Comparison of ENCODE assay signal across 8 cellular contexts in the genomic region with DNA sequence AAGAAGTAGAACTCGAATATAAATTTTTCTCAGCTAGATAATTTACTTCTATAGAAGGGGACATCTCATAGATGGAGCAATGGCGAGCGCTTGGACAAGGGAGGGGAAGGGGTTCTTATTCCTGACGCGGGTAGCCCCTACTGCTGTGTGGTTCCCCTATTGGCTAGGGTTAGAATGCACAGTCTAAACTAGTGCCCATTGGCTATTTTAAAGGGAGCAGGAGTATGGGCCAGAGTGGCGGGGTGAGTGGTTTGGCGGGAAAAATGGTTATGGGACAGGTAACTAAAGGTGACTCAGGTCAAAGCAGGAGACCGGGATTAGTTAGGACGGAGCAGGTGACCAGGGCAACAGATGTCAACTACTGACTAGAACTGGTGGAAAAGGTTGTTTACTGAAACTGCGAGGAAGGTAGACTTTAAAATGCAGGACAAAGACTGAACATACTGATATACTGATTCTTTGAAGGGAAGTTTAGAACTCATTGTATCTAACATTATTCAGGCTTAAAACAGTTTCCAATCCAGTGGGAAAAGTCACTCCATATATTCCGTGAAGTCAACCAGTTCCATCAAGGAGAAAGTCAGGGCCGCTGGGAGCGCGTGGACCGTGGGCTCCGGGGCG. TPM values are rescaled to one million over a fixed set of nuclear protein-coding genes. Genes with fewer than 3 reads are reported as not detected.
DNase-seq lines count a peak whose midpoint lies in the region; ATAC-seq, FAIRE-seq and TF ChIP-seq lines count a peak whose summit lies in the region.

No MANE protein-coding gene starts in this region.

- WGBS in H1 (ENCODE audit: extremely low coverage in 1 of 2, insufficient coverage in 1 of 2, insufficient read length in 1 of 2, insufficient replicate concordance in 2 of 2, low coverage in 1 of 2, low lambda C conversion rate in 2 of 2, missing lambda C conversion rate in 1 of 2), 2 experiments = 15% methylated on average over 17 of the region's 17 CpGs; no CpG with 5 or more reads in 1 of the 2 experiments

- H3K9me3 Mint-ChIP-seq in naive thymus-derived CD4-positive, alpha-beta T cell = no peaks in the 10 kb centered on the region

- peaks cover 0 to 2% of the 10 kb centered on the region in 2 experiments for H4K20me1 ChIP-seq in H1 (replicated peaks in 1 of 2; ENCODE audit: control insufficient read depth in 1 of 2, insufficient read depth in 2 of 2, low read length in 2 of 2)

- H3K36me3 Mint-ChIP-seq in naive thymus-derived CD4-positive, alpha-beta T cell = peaks cover 0 to 1% (median 0%) of the 10 kb centered on the region in 5 donors

- no peaks in the 10 kb centered on the region for H3K79me1 ChIP-seq in H1 (ENCODE audit: low read depth, low read length)

- no peaks in the 10 kb centered on the region; a peak in 1 of 7 replicates for H3K4me1 ChIP-seq in H1 (replicated peaks in 1 of 4; ENCODE audit: control insufficient read depth in 3 of 4, insufficient read depth in 4 of 4, low read length in 3 of 4)
- peaks cover 4 to 5% of the 10 kb centered on the region in 2 donors for H3K4me1 ChIP-seq in naive thymus-derived CD4-positive, alpha-beta T cell (ENCODE audit: control insufficient read depth in 2 of 2, insufficient read depth in 2 of 2, low read length in 2 of 2)

- no peak for TF ChIP-seq EP300 in H1 (IDR thresholded peaks at IDR 0.05; ENCODE audit: borderline replicate concordance in 1 of 2, low read depth in 2 of 2, low read length in 2 of 2)

- H3K56ac ChIP-seq in H1 (replicated peaks; ENCODE audit: insufficient read length, low read depth, low read length) = peak overlapping the region; percentile 52

- H3K27ac Mint-ChIP-seq in naive thymus-derived CD4-positive, alpha-beta T cell = peak overlapping the region; percentile 81 to 96 (median 90)

- no peak overlapping the region for H2BK20ac ChIP-seq in H1 (ENCODE audit: low read length)

- CTCF ChIA-PET in H1 (lab: Charles Lee; ENCODE audit: partially characterized antibody) = interaction anchor here (1.1 kb wide), 1 partner anchor 81 kb away, joined by 4 read pairs; no protein-coding TSS in a partner anchor
- CTCF ChIA-PET in naive thymus-derived CD4-positive, alpha-beta T cell (lab: Charles Lee) = interaction anchor here (0.7 kb wide), 1 partner anchor 110 kb away, joined by 5 read pairs; no protein-coding TSS in a partner anchor

- 0 out of 2 replicates have a peak overlapping the region, but pooled peaks have one; percentile 14 for H2AFZ ChIP-seq in H1 (ENCODE audit: low read length)

- FAIRE-seq in H1 (lab: Jason Lieb, UNC) = no peak

- DNase-seq in HFF-Myc (ENCODE audit: extremely low read depth, low read depth) = no peak
- peak; percentile 50 for DNase-seq in SHP77 treated with DMSO at 0.1 percent for 48 hours (lab: John Stamatoyannopoulos, UW)
- DNase-seq in H1 (ENCODE audit: low read depth in 1 of 2, low spot score in 2 of 2) = peak in 1 of 2 experiments; percentile 33
- DNase-seq in naive thymus-derived CD4-positive, alpha-beta T cell = no peak
- DNase-seq in NCI-H1092 treated with DMSO at 0.1 percent for 48 hours (lab: John Stamatoyannopoulos, UW) = no peak
- DNase-seq in COR-L47 (lab: John Stamatoyannopoulos, UW) = no peak

- no peak overlapping the region for H3K23ac ChIP-seq in H1 (ENCODE audit: insufficient read length)

- no peak overlapping the region for H2BK120ac ChIP-seq in H1 (replicated peaks; ENCODE audit: low read depth, low read length)

- H3K27me3 Mint-ChIP-seq in naive thymus-derived CD4-positive, alpha-beta T cell = no peaks in the 10 kb centered on the region

- H3K4me3 ChIP-seq in HFF-Myc (replicated peaks; ENCODE audit: low read depth, low read length) (peak overlapping the region; percentile 80), H1 (ENCODE audit: extremely low read depth in 1 of 4, insufficient read depth in 2 of 4, low read depth in 3 of 4, low read length in 4 of 4) (peak overlapping the region; percentile 61 to 82 (median 76))
- H3K4me3 ChIP-seq in naive thymus-derived CD4-positive, alpha-beta T cell (ENCODE audit: low read length) = peak overlapping the region; percentile 98

- intact Hi-C loops in naive thymus-derived CD4-positive, alpha-beta T cell (cut with micrococcal nuclease) = loop anchor here (1.0 to 5.0 kb wide), 3 partner anchors 40 to 204 kb away; a partner anchor contains a TSS

- no peak overlapping the region for H2BK15ac ChIP-seq in H1 (ENCODE audit: low read length)

- TF ChIP-seq POLR2A in H1 (IDR thresholded peaks at IDR 0.05; ENCODE audit: control extremely low read depth in 1 of 2, low read depth in 2 of 2, low read length in 2 of 2) = no peak

- H3K27ac ChIP-seq in C4-2B (peak overlapping the region; percentile 96), H1 (ENCODE audit: low read depth, low read length) (peak overlapping the region; percentile 85)
- H3K27ac ChIP-seq in naive thymus-derived CD4-positive, alpha-beta T cell (ENCODE audit: low read depth, low read length) = peak overlapping the region; percentile 85

- H3K4me3 Mint-ChIP-seq in naive thymus-derived CD4-positive, alpha-beta T cell = peak overlapping the region; percentile 82 to 94 (median 89)

- no peak for TF ChIP-seq CTCF in C4-2B (conservative IDR thresholded peaks at IDR 0.05)
- no peak for TF ChIP-seq CTCF in HFF-Myc (IDR thresholded peaks at IDR 0.05; ENCODE audit: low read depth, low read length, missing control alignments)
- TF ChIP-seq CTCF in H1 (IDR thresholded peaks at IDR 0.05; ENCODE audit: control extremely low read depth in 1 of 3, insufficient read depth in 1 of 3, low read depth in 1 of 3, low read length in 3 of 3) = no peak

- H3K4ac ChIP-seq in H1 (replicated peaks; ENCODE audit: insufficient read length, low read depth, low read length) = no peak overlapping the region

- peak overlapping the region; percentile 51 to 88 (median 85); a peak in 6 of 7 replicates for H3K9ac ChIP-seq in H1 (replicated peaks in 1 of 4; ENCODE audit: extremely low read depth in 1 of 4, low read depth in 3 of 4, low read length in 3 of 4)

- no peaks in the 10 kb centered on the region for H3K27me3 ChIP-seq in H1 (replicated peaks in 1 of 4; ENCODE audit: control insufficient read depth in 3 of 4, extremely low read depth in 1 of 4, insufficient read depth in 3 of 4, low read length in 3 of 4)
- no peaks in the 10 kb centered on the region for H3K27me3 ChIP-seq in naive thymus-derived CD4-positive, alpha-beta T cell (ENCODE audit: control insufficient read depth in 2 of 2, insufficient read depth in 2 of 2, low read length in 2 of 2)

- peak overlapping the region; percentile 54 for H4K91ac ChIP-seq in H1 (replicated peaks; ENCODE audit: insufficient read length, low read length)

- H3K18ac ChIP-seq in H1 (ENCODE audit: extremely low read depth, low read length) = no peak overlapping the region

- no peaks in the 10 kb centered on the region for H3K36me3 ChIP-seq in H1 (ENCODE audit: control insufficient read depth in 2 of 4, insufficient read depth in 4 of 4, low read length in 3 of 4)
- H3K36me3 ChIP-seq in naive thymus-derived CD4-positive, alpha-beta T cell (ENCODE audit: control insufficient read depth in 2 of 3, insufficient read depth in 3 of 3, low read length in 3 of 3) = peaks cover 0 to 3% (median 0%) of the 10 kb centered on the region in 3 experiments

- H2BK12ac ChIP-seq in H1 (ENCODE audit: low read depth, low read length) = no peak overlapping the region

- H3K79me2 ChIP-seq in H1 (ENCODE audit: control insufficient read depth in 1 of 2, insufficient read depth in 2 of 2, low read length in 2 of 2) = peaks cover 0 to 2% of the 10 kb centered on the region in 2 experiments; a peak in 1 of 4 replicates

- no peak overlapping the region for H2AK5ac ChIP-seq in H1 (ENCODE audit: low read depth, low read length)

- no peaks in the 10 kb centered on the region for H3K9me3 ChIP-seq in H1 (ENCODE audit: insufficient read depth in 2 of 2, low read depth in 1 of 2, low read length in 1 of 2)
- H3K9me3 ChIP-seq in naive thymus-derived CD4-positive, alpha-beta T cell (ENCODE audit: control insufficient read depth in 2 of 3, low read length in 3 of 3) = no peaks in the 10 kb centered on the region

- TF ChIP-seq RAD21 in H1 (IDR thresholded peaks at IDR 0.05 in 1 of 2, conservative IDR thresholded peaks at IDR 0.05 in 1 of 2; ENCODE audit: low read depth in 2 of 2, low read length in 2 of 2) = no peak

- ATAC-seq in naive thymus-derived CD4-positive, alpha-beta T cell = no peak
- ATAC-seq in GM21737 (IDR thresholded peaks at IDR 0.05; ENCODE audit: unreplicated experiment) = no peak

- no peak overlapping the region for H3K14ac ChIP-seq in H1 (ENCODE audit: insufficient read length)

- POLR2A ChIA-PET in H1 (lab: Charles Lee; ENCODE audit: partially characterized antibody) = interaction anchor here (0.6 to 1.6 kb wide), 8 partner anchors 11 to 200 kb away, joined by 3 to 5 read pairs (median 3); a partner anchor contains a TSS
- POLR2A ChIA-PET in naive thymus-derived CD4-positive, alpha-beta T cell (lab: Charles Lee) = interaction anchor here (0.6 to 1.0 kb wide), 2 partner anchors 23 to 103 kb away, joined by 3 read pairs; no protein-coding TSS in a partner anchor

- H4K8ac ChIP-seq in H1 (ENCODE audit: extremely low read depth, insufficient read depth, low read length) = peak overlapping the region; percentile 93

- H3K4me2 ChIP-seq in H1 (ENCODE audit: insufficient read depth in 1 of 2, low read depth in 2 of 2, low read length in 2 of 2) = peak overlapping the region; percentile 70 to 78

- H3K23me2 ChIP-seq in H1 (ENCODE audit: low read depth, low read length) = peaks cover 2% of the 10 kb centered on the region; the same call in 1 of the 2 replicates

- peak overlapping the region; percentile 93 for H4K5ac ChIP-seq in H1 (ENCODE audit: insufficient read length, low read depth, low read length)

- no peak overlapping the region for H2BK5ac ChIP-seq in H1 (ENCODE audit: low read depth, low read length)

- peaks cover 6 to 21% (median 14%) of the 10 kb centered on the region in 7 donors for H3K4me1 Mint-ChIP-seq in naive thymus-derived CD4-positive, alpha-beta T cell

RNA-seq across cellular contexts. Expression of a gene that starts 0.9 kb away (rescaled TPM):
- 63.7 and 64.7 TPM in 2 replicates for total RNA-seq in H1 (2021; fragmentation: NEBNext Ultra II Directional; extraction: Animal tissue kit (Norgen Biotek cat#: 25700))
- polyA plus RNA-seq in H1 (2011; rRNA removed) = 28.3 and 46.7 TPM in 2 replicates
- 44.7 TPM for polyA plus RNA-seq in H1 (2011; cell fraction: cytosol; rRNA removed)
- 62.6 TPM for polyA plus RNA-seq in H1 (2011; cell fraction: nucleus; rRNA removed)
- 32.8 to 59.1 TPM (median 55.6 TPM) in 4 replicates for polyA plus RNA-seq in H1 (2012, experiment 1 of 2)
- polyA plus RNA-seq in H1 (2012, experiment 2 of 2) = 37.3 TPM
- polyA plus RNA-seq in H1 (2013, experiment 1 of 2) = 32.6 TPM
- polyA plus RNA-seq in H1 (2013, experiment 2 of 2) = 31.7 TPM
- polyA minus RNA-seq in H1 (2011; rRNA and poly(A)+ RNA removed) = 16.2 and 18.2 TPM in 2 replicates
- polyA minus RNA-seq in H1 (2011; cell fraction: cytosol; rRNA and poly(A)+ RNA removed) = 33.1 TPM
- polyA minus RNA-seq in H1 (2011; cell fraction: nucleus; rRNA and poly(A)+ RNA removed) = 21.4 TPM
- 10 to 100 TPM; 21.0 to 41.3 (median 22.9) TPM for total RNA-seq in naive thymus-derived CD4-positive, alpha-beta T cell
- 10 to 100 TPM in 1 of 2 donors, 1 to 10 TPM in 1; 5.4 to 11.6 TPM for polyA plus RNA-seq in naive thymus-derived CD4-positive, alpha-beta T cell

RNA-seq across cellular contexts. Expression of a gene that starts 29.4 kb away (rescaled TPM):
- 3.6 and 6.6 TPM in 2 replicates for total RNA-seq in H1 (2021; fragmentation: NEBNext Ultra II Directional; extraction: Animal tissue kit (Norgen Biotek cat#: 25700))
- polyA plus RNA-seq in H1 (2011; rRNA removed) = 5.7 and 7.6 TPM in 2 replicates
- polyA plus RNA-seq in H1 (2011; cell fraction: cytosol; rRNA removed) = 4.6 TPM
- 20.3 TPM for polyA plus RNA-seq in H1 (2011; cell fraction: nucleus; rRNA removed)
- 3.9 to 8.7 TPM (median 7.5 TPM) in 4 replicates for polyA plus RNA-seq in H1 (2012, experiment 1 of 2)
- polyA plus RNA-seq in H1 (2012, experiment 2 of 2) = 3.6 TPM
- polyA plus RNA-seq in H1 (2013, experiment 1 of 2) = 3.3 TPM
- polyA plus RNA-seq in H1 (2013, experiment 2 of 2) = 2.3 TPM
- 0.57 and 1.1 TPM in 2 replicates for polyA minus RNA-seq in H1 (2011; rRNA and poly(A)+ RNA removed)
- polyA minus RNA-seq in H1 (2011; cell fraction: cytosol; rRNA and poly(A)+ RNA removed) = not detected
- 2.5 TPM for polyA minus RNA-seq in H1 (2011; cell fraction: nucleus; rRNA and poly(A)+ RNA removed)
- 1 to 10 TPM in 3 of 5 experiments, under 1 TPM in 1, not detected in 1; 0.66 to 2.8 (median 1.7) TPM for total RNA-seq in naive thymus-derived CD4-positive, alpha-beta T cell
- under 1 TPM in 1 of 2 donors, not detected in 1; 0.84 TPM for polyA plus RNA-seq in naive thymus-derived CD4-positive, alpha-beta T cell

RNA-seq across cellular contexts. Expression of a gene that starts 39.5 kb away (rescaled TPM):
- 63.0 and 64.4 TPM in 2 replicates for total RNA-seq in H1 (2021; fragmentation: NEBNext Ultra II Directional; extraction: Animal tissue kit (Norgen Biotek cat#: 25700))
- polyA plus RNA-seq in H1 (2011; rRNA removed) = 31.3 and 43.9 TPM in 2 replicates
- polyA plus RNA-seq in H1 (2011; cell fraction: cytosol; rRNA removed) = 51.7 TPM
- 162 TPM for polyA plus RNA-seq in H1 (2011; cell fraction: nucleus; rRNA removed)
- 41.1 to 54.3 TPM (median 49.2 TPM) in 4 replicates for polyA plus RNA-seq in H1 (2012, experiment 1 of 2)
- 28.2 TPM for polyA plus RNA-seq in H1 (2012, experiment 2 of 2)
- polyA plus RNA-seq in H1 (2013, experiment 1 of 2) = 24.1 TPM
- polyA plus RNA-seq in H1 (2013, experiment 2 of 2) = 24.9 TPM
- polyA minus RNA-seq in H1 (2011; rRNA and poly(A)+ RNA removed) = 16.1 and 16.2 TPM in 2 replicates
- 31.8 TPM for polyA minus RNA-seq in H1 (2011; cell fraction: cytosol; rRNA and poly(A)+ RNA removed)
- 26.6 TPM for polyA minus RNA-seq in H1 (2011; cell fraction: nucleus; rRNA and poly(A)+ RNA removed)
- 10 to 100 TPM; 42.5 to 53.8 (median 51.7) TPM for total RNA-seq in naive thymus-derived CD4-positive, alpha-beta T cell
- 1 to 10 TPM; 4.5 to 6.1 TPM for polyA plus RNA-seq in naive thymus-derived CD4-positive, alpha-beta T cell
